In the genomic region with DNA sequence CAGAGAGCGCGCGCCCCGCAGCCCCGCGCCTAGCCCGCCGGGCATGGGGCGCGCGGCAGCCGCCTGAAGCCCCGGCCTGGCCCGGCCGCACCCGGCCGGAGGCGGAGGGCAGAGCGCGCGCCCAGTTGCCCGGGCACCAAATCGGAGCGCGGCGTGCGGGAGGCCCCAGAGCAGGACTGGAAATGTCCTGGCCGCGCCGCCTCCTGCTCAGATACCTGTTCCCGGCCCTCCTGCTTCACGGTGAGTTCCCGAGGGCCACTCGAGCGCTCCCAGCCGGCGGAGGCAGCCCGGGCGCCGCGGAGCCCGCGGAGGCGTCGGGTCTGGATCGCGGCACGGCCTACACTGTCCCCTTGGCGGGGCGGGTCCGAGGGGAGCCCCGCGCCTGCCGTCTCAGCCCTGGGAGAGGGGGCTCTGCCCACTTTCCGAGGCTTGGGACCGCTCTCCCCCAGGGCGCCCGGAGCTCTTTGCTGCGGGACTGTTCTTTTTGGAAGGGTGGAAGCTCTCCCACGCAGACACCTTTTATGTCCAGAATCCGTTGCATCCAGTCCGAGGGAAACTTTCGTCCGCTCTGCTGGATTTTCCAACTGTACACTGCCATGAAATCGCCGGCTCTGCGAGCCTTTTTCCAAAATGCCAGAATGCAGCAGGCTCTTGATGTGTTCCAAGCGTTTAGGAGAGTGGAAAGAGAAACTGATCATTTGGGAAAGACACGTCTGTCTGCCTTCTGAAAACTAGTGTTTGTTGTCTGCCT, we compare ENCODE assay signal across 8 cellular contexts. TPM values are rescaled to one million over a fixed set of nuclear protein-coding genes. Genes with fewer than 3 reads are reported as not detected.
A peak's percentile ranks its signal among the peaks of the same experiment; 100 is the strongest.
DNase-seq lines count a peak whose midpoint lies in the region; ATAC-seq and TF ChIP-seq lines count a peak whose summit lies in the region.

No MANE protein-coding gene starts in this region.

- H3K4me3 ChIP-seq in BJ (ENCODE audit: low read depth, low read length) = peak overlapping the region; percentile 54
- peak overlapping the region; percentile 56 for H3K4me3 ChIP-seq in epithelial cell of esophagus (ENCODE audit: low read length)

- H3K27me3 Mint-ChIP-seq in nephron progenitor cell (ENCODE audit: low read depth, poor library complexity) = no peaks in the 10 kb centered on the region
- peaks cover 66% of the 10 kb centered on the region for H3K27me3 Mint-ChIP-seq in activated CD4-positive, alpha-beta T cell treated with anti-CD3 and anti-CD28 coated beads, Interleukin-2, amount 10 ng/mL, durations not matched to agents 7 days and 5 days

- H3K4me3 Mint-ChIP-seq in nephron progenitor cell = peak overlapping the region; percentile 93
- H3K4me3 Mint-ChIP-seq in activated CD4-positive, alpha-beta T cell treated with anti-CD3 and anti-CD28 coated beads, Interleukin-2, amount 10 ng/mL, durations not matched to agents 7 days and 5 days = no peak overlapping the region

- no peak for DNase-seq in BJ (ENCODE audit: low read depth)
- peak; percentile 11 for DNase-seq in NCI-H1092 treated with DMSO at 0.1 percent for 48 hours (lab: John Stamatoyannopoulos, UW)
- peak; percentile 40 for DNase-seq in epithelial cell of esophagus (ENCODE audit: low read depth)
- DNase-seq in nephron progenitor cell = peak; percentile 58
- DNase-seq in activated CD4-positive, alpha-beta T cell treated with anti-CD3 and anti-CD28 coated beads, Interleukin-2, amount 10 ng/mL, durations not matched to agents 7 days and 5 days = no peak

- no peak for TF ChIP-seq CTCF in BJ (IDR thresholded peaks at IDR 0.05; ENCODE audit: insufficient read depth, low read depth, low read length)
- no peak for TF ChIP-seq CTCF in epithelial cell of esophagus (IDR thresholded peaks at IDR 0.05; ENCODE audit: insufficient read depth, low read depth, low read length, missing control alignments)
- no peak for TF ChIP-seq CTCF in nephron progenitor cell (IDR thresholded peaks at IDR 0.05)

- peaks cover 60% of the 10 kb centered on the region for H3K4me1 Mint-ChIP-seq in nephron progenitor cell
- peaks cover 4% of the 10 kb centered on the region for H3K4me1 Mint-ChIP-seq in activated CD4-positive, alpha-beta T cell treated with anti-CD3 and anti-CD28 coated beads, Interleukin-2, amount 10 ng/mL, durations not matched to agents 7 days and 5 days

- ATAC-seq in GM18867 (IDR thresholded peaks at IDR 0.05; ENCODE audit: unreplicated experiment) = no peak
- no peak for ATAC-seq in GM19035 (IDR thresholded peaks at IDR 0.05; ENCODE audit: unreplicated experiment)
- no peak for ATAC-seq in HG03108 (IDR thresholded peaks at IDR 0.05; ENCODE audit: unreplicated experiment)

- POLR2A ChIA-PET in BJ (lab: Charles Lee) = no interaction called here
- POLR2A ChIA-PET in activated CD4-positive, alpha-beta T cell treated with anti-CD3 and anti-CD28 coated beads, Interleukin-2, amount 10 ng/mL, durations not matched to agents 7 days and 5 days (lab: Charles Lee) = no interaction called here

- H3K36me3 Mint-ChIP-seq in nephron progenitor cell (ENCODE audit: low read depth) = no peaks in the 10 kb centered on the region
- peaks cover 3% of the 10 kb centered on the region for H3K36me3 Mint-ChIP-seq in activated CD4-positive, alpha-beta T cell treated with anti-CD3 and anti-CD28 coated beads, Interleukin-2, amount 10 ng/mL, durations not matched to agents 7 days and 5 days (ENCODE audit: low read depth)

- no peaks in the 10 kb centered on the region for H3K9me3 Mint-ChIP-seq in nephron progenitor cell
- H3K9me3 Mint-ChIP-seq in activated CD4-positive, alpha-beta T cell treated with anti-CD3 and anti-CD28 coated beads, Interleukin-2, amount 10 ng/mL, durations not matched to agents 7 days and 5 days = no peaks in the 10 kb centered on the region

- H3K36me3 ChIP-seq in BJ (ENCODE audit: control insufficient read depth, insufficient read depth, low read length) = no peaks in the 10 kb centered on the region

- CTCF ChIA-PET in BJ (lab: Yijun Ruan, JAX) = interaction anchor here (0.7 to 1.7 kb wide), 2 partner anchors 63 to 213 kb away, joined by 3 read pairs; no protein-coding TSS in a partner anchor
- CTCF ChIA-PET in activated CD4-positive, alpha-beta T cell treated with anti-CD3 and anti-CD28 coated beads, Interleukin-2, amount 10 ng/mL, durations not matched to agents 7 days and 5 days (lab: Charles Lee) = interaction anchor here (0.9 kb wide), 1 partner anchor 1104 kb away, joined by 4 read pairs; no protein-coding TSS in a partner anchor

- peaks cover 5% of the 10 kb centered on the region; the same call in 1 of the 2 replicates for H3K27me3 ChIP-seq in BJ (ENCODE audit: control insufficient read depth, insufficient read depth, low read length)

- peak overlapping the region; percentile 93 for H3K27ac Mint-ChIP-seq in nephron progenitor cell
- H3K27ac Mint-ChIP-seq in activated CD4-positive, alpha-beta T cell treated with anti-CD3 and anti-CD28 coated beads, Interleukin-2, amount 10 ng/mL, durations not matched to agents 7 days and 5 days = no peak overlapping the region

RNA-seq across cellular contexts. Expression of gene APCDD1, which starts 0.5 kb away (rescaled TPM):
- 15.3 and 32.4 TPM in 2 replicates for polyA plus RNA-seq in BJ (2011; rRNA removed)
- polyA minus RNA-seq in BJ (2011; rRNA and poly(A)+ RNA removed) = 5.5 TPM in 2 replicates
- not detected for total RNA-seq in activated CD4-positive, alpha-beta T cell treated with anti-CD3 and anti-CD28 coated beads, Interleukin-2, amount 10 ng/mL, durations not matched to agents 7 days and 5 days

Comparison
In these comparisons a context has a peak if more than half of its experiments do, and no peak if none do; other contexts are left out.
1. DNase-seq: peak in NCI-H1092 treated with DMSO at 0.1 percent for 48 hours (single experiment), epithelial cell of esophagus (single experiment) and nephron progenitor cell (single experiment); none in BJ (single experiment) and activated CD4-positive, alpha-beta T cell treated with anti-CD3 and anti-CD28 coated beads, Interleukin-2, amount 10 ng/mL, durations not matched to agents 7 days and 5 days (single experiment).